ENCODE assay signal across 9 cellular contexts in genomic region chr9:126612329-126612812, GRCh38. TPM values are rescaled to one million over a fixed set of nuclear protein-coding genes. Genes with fewer than 3 reads are reported as not detected.
DNase-seq lines count a peak whose midpoint lies in the region; ATAC-seq and TF ChIP-seq lines count a peak whose summit lies in the region.
"Had no signal": no experiment of that assay in that cellular context is flagged by ENCODE, and none has a peak within 500 bp of the region (broad histone marks: within the 10 kb centered on the region; RNA-seq: fewer than 3 reads in every experiment).

No MANE protein-coding gene starts in this region.

- H3K27ac ChIP-seq in SK-N-SH (ENCODE audit: low read depth in 2 of 2, low read length in 1 of 2), result no peak overlapping the region
- no peak overlapping the region for H3K27ac ChIP-seq in right cardiac atrium (ENCODE audit: low read length)
- H3K27ac ChIP-seq in spleen, result no peak overlapping the region

- H3K79me2 ChIP-seq in SK-N-SH (ENCODE audit: insufficient read depth), result no peaks in the 10 kb centered on the region

- H2AFZ ChIP-seq in SK-N-SH (ENCODE audit: low read depth), result no peak overlapping the region

- H3K27me3 ChIP-seq in SK-N-SH (ENCODE audit: insufficient read depth) (peaks cover 88% of the 10 kb centered on the region), right cardiac atrium (ENCODE audit: control insufficient read depth, insufficient read depth) (no peaks in the 10 kb centered on the region), spleen (replicated peaks in 1 of 7) (peaks cover 27 to 100% (median 79%) of the 10 kb centered on the region in 7 donors)

- H3K36me3 ChIP-seq in SK-N-SH (replicated peaks in 1 of 2; ENCODE audit: control insufficient read depth in 1 of 2, insufficient read depth in 2 of 2, low read length in 1 of 2), result no peaks in the 10 kb centered on the region
- H3K36me3 ChIP-seq in spleen, result no peaks in the 10 kb centered on the region

- H4K20me1 ChIP-seq in SK-N-SH (ENCODE audit: insufficient read depth), result 0 out of 2 replicates have a peak, but pooled peaks cover 3% of the 10 kb centered on the region

- no peaks in the 10 kb centered on the region for H3F3A ChIP-seq in SK-N-SH (replicated peaks; ENCODE audit: insufficient read depth)

- TF ChIP-seq CTCF in SK-N-SH (IDR thresholded peaks at IDR 0.05) (no peak), spleen (IDR thresholded peaks at IDR 0.05 in 8 of 11, conservative IDR thresholded peaks at IDR 0.05 in 3 of 11) (no peak)

- H3K4me2 ChIP-seq in SK-N-SH, result no peak overlapping the region

- no peak for TF ChIP-seq RAD21 in SK-N-SH (IDR thresholded peaks at IDR 0.05; ENCODE audit: low read length)

- ATAC-seq in right cardiac atrium, result no peak
- no peak for ATAC-seq in HG03196 (IDR thresholded peaks at IDR 0.05; ENCODE audit: unreplicated experiment)
- no peak for ATAC-seq in GM18511 (IDR thresholded peaks at IDR 0.05; ENCODE audit: unreplicated experiment)

- no peak overlapping the region for H3K9ac ChIP-seq in SK-N-SH

- WGBS in SK-N-SH (ENCODE audit: low lambda C conversion rate), result 6% methylated on average over 7 of the region's 54 CpGs
- under 1% methylated on average over 54 of the region's 54 CpGs for WGBS in right cardiac atrium
- WGBS in spleen, 5 donors, result 2 to 4% (median 4%) methylated on average over 39 to 54 of the region's 54 CpGs; no CpG with 5 or more reads in 2 of the 5 donors

- intact Hi-C loops in right cardiac atrium (cut with DNase I) (loop anchor here in 3 of 4 donors (5.0 to 10.0 kb wide), 4 partner anchors 72 to 170 kb away; no protein-coding TSS in a partner anchor), spleen (cut with DNase I; ENCODE audit: low total_unique reads) (no loop called here)

- no peaks in the 10 kb centered on the region for H3K9me3 ChIP-seq in SK-N-SH
- H3K9me3 ChIP-seq in right cardiac atrium (ENCODE audit: control insufficient read depth, low read length), result no peaks in the 10 kb centered on the region
- H3K9me3 ChIP-seq in spleen, result no peaks in the 10 kb centered on the region

- H3K4me3 ChIP-seq in SK-N-SH (ENCODE audit: low read depth in 2 of 2, low read length in 1 of 2) (no peak overlapping the region), right cardiac atrium (ENCODE audit: low read length) (peak overlapping the region; percentile 65), spleen (peak overlapping the region in 7 of 8 donors; percentile 15 to 67 (median 27))

- CTCF ChIA-PET in SK-N-SH (lab: Yijun Ruan, JAX), result interaction anchor here (0.6 to 7.0 kb wide), 16 partner anchors 10 to 776 kb away, joined by 3 to 65 read pairs (median 6); no protein-coding TSS in a partner anchor

- DNase-seq in NCI-H1105 treated with DMSO at 0.1 percent for 48 hours (lab: John Stamatoyannopoulos, UW) (peak; percentile 16), NCI-H1105 (lab: John Stamatoyannopoulos, UW) (no peak), SK-N-SH (peak; percentile 64), right cardiac atrium (no peak), spleen (no peak), RKO (ENCODE audit: low spot score) (no peak)

- POLR2A ChIA-PET in SK-N-SH (lab: Yijun Ruan, JAX), result no interaction called here

- no peak for TF ChIP-seq EP300 in SK-N-SH (IDR thresholded peaks at IDR 0.05; ENCODE audit: borderline replicate concordance in 1 of 2, low read depth in 1 of 2, low read length in 1 of 2)

- no peaks in the 10 kb centered on the region; a peak in 1 of 4 replicates for H3K4me1 ChIP-seq in SK-N-SH (ENCODE audit: control insufficient read depth in 1 of 2, insufficient read depth in 2 of 2, low read depth in 1 of 2, low read length in 1 of 2)
- H3K4me1 ChIP-seq in right cardiac atrium (ENCODE audit: control insufficient read depth, insufficient read depth, low read length), result no peaks in the 10 kb centered on the region
- H3K4me1 ChIP-seq in spleen, result peaks cover 23 to 60% (median 40%) of the 10 kb centered on the region in 6 donors

- no peaks in the 10 kb centered on the region for H3K9me2 ChIP-seq in SK-N-SH

- no peak for TF ChIP-seq POLR2A in spleen (IDR thresholded peaks at IDR 0.05)

TF ChIP-seq in SK-N-SH, 30 proteins besides CTCF, POLR2A, EP300 and RAD21:
- TF ChIP-seq FOSL2 (IDR thresholded peaks at IDR 0.05; ENCODE audit: borderline replicate concordance, low read depth) (no peak), REST (IDR thresholded peaks at IDR 0.05; ENCODE audit: low read depth, low read length) (no peak), USF2 (IDR thresholded peaks at IDR 0.05; ENCODE audit: borderline replicate concordance, low read depth, low read length) (no peak), POLR2AphosphoS5 (IDR thresholded peaks at IDR 0.05; ENCODE audit: low read depth, low read length) (no peak), NRF1 (IDR thresholded peaks at IDR 0.05; ENCODE audit: low read depth, low read length) (no peak), USF1 (IDR thresholded peaks at IDR 0.05; ENCODE audit: borderline replicate concordance, low read depth) (no peak), MXI1 (IDR thresholded peaks at IDR 0.05; ENCODE audit: low read depth, low read length) (no peak), RCOR1 (IDR thresholded peaks at IDR 0.05; ENCODE audit: low read length) (no peak), CHD2 (IDR thresholded peaks at IDR 0.05; ENCODE audit: low read length, partially characterized antibody) (no peak), MEF2A (IDR thresholded peaks at IDR 0.05; ENCODE audit: borderline replicate concordance, low read depth) (no peak)
- TF ChIP-seq, protein P1, sequence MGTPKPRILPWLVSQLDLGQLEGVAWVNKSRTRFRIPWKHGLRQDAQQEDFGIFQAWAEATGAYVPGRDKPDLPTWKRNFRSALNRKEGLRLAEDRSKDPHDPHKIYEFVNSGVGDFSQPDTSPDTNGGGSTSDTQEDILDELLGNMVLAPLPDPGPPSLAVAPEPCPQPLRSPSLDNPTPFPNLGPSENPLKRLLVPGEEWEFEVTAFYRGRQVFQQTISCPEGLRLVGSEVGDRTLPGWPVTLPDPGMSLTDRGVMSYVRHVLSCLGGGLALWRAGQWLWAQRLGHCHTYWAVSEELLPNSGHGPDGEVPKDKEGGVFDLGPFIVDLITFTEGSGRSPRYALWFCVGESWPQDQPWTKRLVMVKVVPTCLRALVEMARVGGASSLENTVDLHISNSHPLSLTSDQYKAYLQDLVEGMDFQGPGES (IDR thresholded peaks at IDR 0.05; ENCODE audit: low read depth, low read length), result no peak
TF ChIP-seq in SK-N-SH: peak in this region for 0.

RNA-seq across cellular contexts. Expression of gene LMX1B, which starts 1.4 kb away (rescaled TPM):
- polyA plus RNA-seq in SK-N-SH (2012; rRNA removed) (not detected in 2 replicates), right cardiac atrium (0.81 TPM), spleen (under 1 TPM in 1 of 3 donors, not detected in 2; 0.02 TPM)
- polyA plus RNA-seq in SK-N-SH (2012; cell fraction: cytosol; rRNA removed), result not detected in 2 replicates
- not detected in 2 replicates for polyA plus RNA-seq in SK-N-SH (2012; cell fraction: nucleus; rRNA removed)
- total RNA-seq in right cardiac atrium (1 to 10 TPM; 1.0 to 3.6 (median 1.8) TPM), spleen (under 1 TPM in 1 of 7 donors, not detected in 6; 0.25 TPM)
- total RNA-seq: HFFc6 had no signal

Comparison
In these comparisons a context has a peak if more than half of its experiments do, and no peak if none do; other contexts are left out.
1. DNase-seq: peak in NCI-H1105 treated with DMSO at 0.1 percent for 48 hours (single experiment) and SK-N-SH (single experiment); none in NCI-H1105 (single experiment), right cardiac atrium (0 of 3), spleen (single experiment) and RKO (single experiment).
2. H3K4me3 ChIP-seq: peak in right cardiac atrium (single experiment) and spleen (7 of 8); none in SK-N-SH (0 of 2).